23 cellular contexts compared by ENCODE assay signal in genomic region chr7:70505886-70506285, GRCh38.
"Had no signal": no experiment of that assay in that cellular context is flagged by ENCODE, and none has a peak within 500 bp of the region (broad histone marks: within the 10 kb centered on the region; RNA-seq: fewer than 3 reads in every experiment).

No MANE protein-coding gene starts in this region.

- H3K4me3 ChIP-seq: adrenal gland, MG63, SJSA1 had no signal

- H3K4me3 Mint-ChIP-seq: activated CD8-positive, alpha-beta T cell treated with anti-CD3 and anti-CD28 coated beads for 36 hours; activated naive CD4-positive, alpha-beta T cell treated with anti-CD3 and anti-CD28 coated beads, Interleukin-2, amount 10 ng/mL, durations not matched to agents 7 days and 5 days; activated naive CD8-positive, alpha-beta T cell treated with anti-CD3 and anti-CD28 coated beads, Interleukin-2, amount 10 ng/mL, durations not matched to agents 7 days and 5 days; activated T-cell treated with anti-CD3 and anti-CD28 coated beads, Interleukin-2, amount 50 U/mL, for 72 hours; T-helper 17 cell had no signal

- H3K4me1 Mint-ChIP-seq: activated naive CD4-positive, alpha-beta T cell treated with anti-CD3 and anti-CD28 coated beads, Interleukin-2, amount 10 ng/mL, durations not matched to agents 7 days and 5 days; activated naive CD8-positive, alpha-beta T cell treated with anti-CD3 and anti-CD28 coated beads, Interleukin-2, amount 10 ng/mL, durations not matched to agents 7 days and 5 days; T-helper 17 cell had no signal

- DNase-seq: activated CD4-positive, alpha-beta T cell treated with anti-CD3 and anti-CD28 coated beads, Interleukin-2, amount 50 U/mL, for 1 hour; activated CD4-positive, CD25-positive, alpha-beta regulatory T cell; activated CD8-positive, alpha-beta memory T cell treated with anti-CD3 and anti-CD28 coated beads, Interleukin-2, amount 50 U/mL, for 4 hours; activated gamma-delta T cell treated with Interleukin-2 at 50 U/mL for 16 hours; activated naive CD4-positive, alpha-beta T cell treated with anti-CD3 and anti-CD28 coated beads, Interleukin-2, amount 10 ng/mL, durations not matched to agents 7 days and 5 days; activated naive CD8-positive, alpha-beta T cell treated with anti-CD3 and anti-CD28 coated beads, Interleukin-2, amount 10 ng/mL, durations not matched to agents 7 days and 5 days; adrenal gland; anterior cingulate cortex; cerebellar nuclear complex; MG63; NCI-H1105; NCI-H187 treated with DMSO at 0.1 percent for 48 hours; NCI-H2081 treated with DMSO at 0.1 percent for 48 hours; NCI-H226; NCI-H774; PC-3; T-helper 17 cell; T-helper 9 cell had no signal

- H3K4me2 ChIP-seq: KMS-11 had no signal

- H3K27ac ChIP-seq: adrenal gland, KMS-11, SJSA1 had no signal

- H3K4me1 ChIP-seq: adrenal gland, SJSA1 had no signal

- H3K27me3 ChIP-seq: adrenal gland, MG63, SJSA1 had no signal

- H3K9me3 ChIP-seq: adrenal gland, MG63, SJSA1 had no signal

- H3K9me3 Mint-ChIP-seq: activated CD8-positive, alpha-beta T cell treated with anti-CD3 and anti-CD28 coated beads for 36 hours; activated naive CD8-positive, alpha-beta T cell treated with anti-CD3 and anti-CD28 coated beads, Interleukin-2, amount 10 ng/mL, durations not matched to agents 7 days and 5 days; activated T-cell treated with anti-CD3 and anti-CD28 coated beads, Interleukin-2, amount 50 U/mL, for 72 hours; activated T-helper 2 cell treated with anti-CD3 and anti-CD28 coated beads, Interferon-gamma antibody, Interleukin-2, Interleukin-4, amounts not matched to agents 10 μg/mL and 5 μg/mL and 100 μg/mL, durations not matched to agents 14 hours and 24 hours and 36 hours had no signal

- H3K27ac Mint-ChIP-seq: activated CD8-positive, alpha-beta T cell treated with anti-CD3 and anti-CD28 coated beads for 36 hours; activated naive CD4-positive, alpha-beta T cell treated with anti-CD3 and anti-CD28 coated beads, Interleukin-2, amount 10 ng/mL, durations not matched to agents 7 days and 5 days; activated naive CD8-positive, alpha-beta T cell treated with anti-CD3 and anti-CD28 coated beads, Interleukin-2, amount 10 ng/mL, durations not matched to agents 7 days and 5 days; activated T-cell treated with anti-CD3 and anti-CD28 coated beads, Interleukin-2, amount 50 U/mL, for 72 hours; activated T-helper 2 cell treated with anti-CD3 and anti-CD28 coated beads, Interferon-gamma antibody, Interleukin-2, Interleukin-4, amounts not matched to agents 10 μg/mL and 5 μg/mL and 100 μg/mL, durations not matched to agents 14 hours and 24 hours and 36 hours had no signal

- H3K36me3 Mint-ChIP-seq: activated naive CD4-positive, alpha-beta T cell treated with anti-CD3 and anti-CD28 coated beads, Interleukin-2, amount 10 ng/mL, durations not matched to agents 7 days and 5 days; activated naive CD8-positive, alpha-beta T cell treated with anti-CD3 and anti-CD28 coated beads, Interleukin-2, amount 10 ng/mL, durations not matched to agents 7 days and 5 days had no signal

- H3K36me3 ChIP-seq: adrenal gland, MG63, SJSA1 had no signal

- H3K9ac ChIP-seq: KMS-11 had no signal

- H3K27me3 Mint-ChIP-seq: activated CD8-positive, alpha-beta T cell treated with anti-CD3 and anti-CD28 coated beads for 36 hours; activated naive CD4-positive, alpha-beta T cell treated with anti-CD3 and anti-CD28 coated beads, Interleukin-2, amount 10 ng/mL, durations not matched to agents 7 days and 5 days; activated naive CD8-positive, alpha-beta T cell treated with anti-CD3 and anti-CD28 coated beads, Interleukin-2, amount 10 ng/mL, durations not matched to agents 7 days and 5 days; T-helper 17 cell had no signal
